ENCODE assay signal across 12 cellular contexts in the genomic region with DNA sequence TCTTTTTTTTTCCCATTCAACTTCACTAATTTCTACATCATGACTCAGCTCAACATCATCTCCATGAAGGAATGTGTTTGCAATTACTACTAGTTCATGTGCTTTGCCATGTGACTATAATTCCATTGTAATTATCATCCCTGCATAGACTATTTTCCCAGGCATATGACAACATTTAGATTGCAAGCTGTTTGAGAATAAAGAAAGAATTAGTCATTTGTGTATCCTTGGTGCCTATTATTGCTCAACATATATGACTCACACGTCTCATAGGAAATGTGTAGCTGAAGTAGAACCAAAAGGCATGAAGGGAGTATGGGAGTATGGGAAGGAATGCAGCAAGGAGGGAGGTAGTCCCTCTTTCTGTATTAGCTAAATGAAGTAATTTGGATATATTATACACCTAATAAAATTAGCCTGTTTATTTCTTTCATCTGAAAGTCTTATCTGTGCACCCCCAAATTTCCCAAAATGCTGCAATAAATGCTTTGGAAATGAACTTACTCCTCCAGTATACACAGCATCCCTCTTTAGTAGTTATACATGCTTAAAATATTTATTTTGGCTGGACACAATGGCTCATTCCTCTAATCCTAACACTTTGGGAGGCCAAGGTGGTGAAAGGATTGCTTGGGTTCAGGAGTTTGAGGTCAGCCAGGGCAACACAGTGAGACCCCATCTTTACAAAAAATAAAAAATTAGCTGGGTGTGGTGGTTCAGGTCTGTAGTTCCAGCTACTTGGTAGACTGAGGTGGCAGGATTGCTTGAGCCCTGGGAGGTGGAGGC.
DNase-seq lines count a peak whose midpoint lies in the region; ATAC-seq and TF ChIP-seq lines count a peak whose summit lies in the region.
"Had no signal": no experiment of that assay in that cellular context is flagged by ENCODE, and none has a peak within 500 bp of the region (broad histone marks: within the 10 kb centered on the region; RNA-seq: fewer than 3 reads in every experiment).

No MANE protein-coding gene starts in this region.

- no peak overlapping the region for H3K27ac Mint-ChIP-seq in effector memory CD8-positive, alpha-beta T cell
- no peak overlapping the region for H3K27ac Mint-ChIP-seq in activated CD4-positive, alpha-beta T cell treated with anti-CD3 and anti-CD28 coated beads, Interleukin-2, amount 10 ng/mL, durations not matched to agents 24 days and 14 days
- H3K27ac Mint-ChIP-seq: activated naive CD4-positive, alpha-beta T cell treated with anti-CD3 and anti-CD28 coated beads, Interleukin-2, amount 10 ng/mL, durations not matched to agents 7 days and 5 days; CD8-positive, alpha-beta memory T cell had no signal

- H3K27ac ChIP-seq in AG04450 (ENCODE audit: low read depth, low read length) = peak overlapping the region; percentile 89

- H3K27me3 ChIP-seq in AG04450 (ENCODE audit: control insufficient read depth, insufficient read depth, low read length) = no peaks in the 10 kb centered on the region

- intact Hi-C loops in activated CD4-positive, alpha-beta T cell treated with anti-CD3 and anti-CD28 coated beads, Interleukin-2, amount 10 ng/mL, durations not matched to agents 24 days and 14 days (cut with micrococcal nuclease) = no loop called here

- peak; percentile 96 for DNase-seq in AG04450 (ENCODE audit: low read depth, low spot score)
- DNase-seq in HT-29 (ENCODE audit: low spot score) = peak; percentile 38
- peak; percentile 99 for DNase-seq in amniotic epithelial cell (ENCODE audit: low read depth)
- DNase-seq in inferior parietal cortex (ENCODE audit: extremely low spot score) = peak; percentile 2
- DNase-seq in effector memory CD8-positive, alpha-beta T cell = no peak
- DNase-seq in activated CD4-positive, alpha-beta T cell treated with anti-CD3 and anti-CD28 coated beads, Interleukin-2, amount 10 ng/mL, durations not matched to agents 24 days and 14 days = no peak
- DNase-seq: activated naive CD4-positive, alpha-beta T cell treated with anti-CD3 and anti-CD28 coated beads, Interleukin-2, amount 10 ng/mL, durations not matched to agents 7 days and 5 days; CD8-positive, alpha-beta memory T cell; midbrain; stimulated activated CD4-positive, alpha-beta T cell treated with anti-CD3 and anti-CD28 coated beads, Interleukin-2, amount 100 ng/mL, for 24 hours had no signal

- POLR2A ChIA-PET in AG04450 (lab: Yijun Ruan, JAX) = interaction anchor here (0.9 kb wide), 1 partner anchor 32 kb away, joined by 5 read pairs; no protein-coding TSS in a partner anchor

- H3K9me3 Mint-ChIP-seq in effector memory CD8-positive, alpha-beta T cell = peaks cover 3 to 5% of the 10 kb centered on the region in 2 donors
- no peaks in the 10 kb centered on the region for H3K9me3 Mint-ChIP-seq in activated CD4-positive, alpha-beta T cell treated with anti-CD3 and anti-CD28 coated beads, Interleukin-2, amount 10 ng/mL, durations not matched to agents 24 days and 14 days
- H3K9me3 Mint-ChIP-seq: activated naive CD4-positive, alpha-beta T cell treated with anti-CD3 and anti-CD28 coated beads, Interleukin-2, amount 10 ng/mL, durations not matched to agents 7 days and 5 days had no signal

- no peaks in the 10 kb centered on the region for H3K36me3 Mint-ChIP-seq in effector memory CD8-positive, alpha-beta T cell (ENCODE audit: insufficient read depth)
- no peaks in the 10 kb centered on the region for H3K36me3 Mint-ChIP-seq in activated CD4-positive, alpha-beta T cell treated with anti-CD3 and anti-CD28 coated beads, Interleukin-2, amount 10 ng/mL, durations not matched to agents 24 days and 14 days (ENCODE audit: low read depth)
- H3K36me3 Mint-ChIP-seq: activated naive CD4-positive, alpha-beta T cell treated with anti-CD3 and anti-CD28 coated beads, Interleukin-2, amount 10 ng/mL, durations not matched to agents 7 days and 5 days; CD8-positive, alpha-beta memory T cell had no signal

- ATAC-seq in GM19035 (IDR thresholded peaks at IDR 0.05; ENCODE audit: unreplicated experiment) (no peak), HG03159 (IDR thresholded peaks at IDR 0.05; ENCODE audit: unreplicated experiment) (no peak)
- ATAC-seq in effector memory CD8-positive, alpha-beta T cell (replicated peaks) = no peak

- TF ChIP-seq CTCF in AG04450 (IDR thresholded peaks at IDR 0.05; ENCODE audit: low read depth, low read length) = no peak

- no peak overlapping the region for H3K4me3 Mint-ChIP-seq in effector memory CD8-positive, alpha-beta T cell
- no peak overlapping the region for H3K4me3 Mint-ChIP-seq in activated CD4-positive, alpha-beta T cell treated with anti-CD3 and anti-CD28 coated beads, Interleukin-2, amount 10 ng/mL, durations not matched to agents 24 days and 14 days
- H3K4me3 Mint-ChIP-seq: activated naive CD4-positive, alpha-beta T cell treated with anti-CD3 and anti-CD28 coated beads, Interleukin-2, amount 10 ng/mL, durations not matched to agents 7 days and 5 days; CD8-positive, alpha-beta memory T cell had no signal

- no peaks in the 10 kb centered on the region for H3K27me3 Mint-ChIP-seq in effector memory CD8-positive, alpha-beta T cell
- H3K27me3 Mint-ChIP-seq in activated CD4-positive, alpha-beta T cell treated with anti-CD3 and anti-CD28 coated beads, Interleukin-2, amount 10 ng/mL, durations not matched to agents 24 days and 14 days = no peaks in the 10 kb centered on the region
- H3K27me3 Mint-ChIP-seq: activated naive CD4-positive, alpha-beta T cell treated with anti-CD3 and anti-CD28 coated beads, Interleukin-2, amount 10 ng/mL, durations not matched to agents 7 days and 5 days; CD8-positive, alpha-beta memory T cell had no signal

- peaks cover 4% of the 10 kb centered on the region; the same call in 1 of the 2 replicates for H3K9me3 ChIP-seq in AG04450 (ENCODE audit: control insufficient read depth, insufficient read depth, low read length)

- CTCF ChIA-PET in AG04450 (lab: Charles Lee) = interaction anchor here (0.9 to 1.2 kb wide), 2 partner anchors 64 to 412 kb away, joined by 3 read pairs; no protein-coding TSS in a partner anchor

- no peak overlapping the region for H3K4me3 ChIP-seq in AG04450 (ENCODE audit: low read depth, low read length)

- H3K4me1 Mint-ChIP-seq in effector memory CD8-positive, alpha-beta T cell (ENCODE audit: low read depth in 2 of 2) = no peaks in the 10 kb centered on the region
- H3K4me1 Mint-ChIP-seq in activated CD4-positive, alpha-beta T cell treated with anti-CD3 and anti-CD28 coated beads, Interleukin-2, amount 10 ng/mL, durations not matched to agents 24 days and 14 days = no peaks in the 10 kb centered on the region
- H3K4me1 Mint-ChIP-seq: activated naive CD4-positive, alpha-beta T cell treated with anti-CD3 and anti-CD28 coated beads, Interleukin-2, amount 10 ng/mL, durations not matched to agents 7 days and 5 days; CD8-positive, alpha-beta memory T cell had no signal

Comparison
In these comparisons a context has a peak if more than half of its experiments do, and no peak if none do; other contexts are left out.
1. DNase-seq: peak in AG04450 (single experiment), HT-29 (single experiment), amniotic epithelial cell (single experiment) and inferior parietal cortex (single experiment); none in effector memory CD8-positive, alpha-beta T cell (0 of 3) and activated CD4-positive, alpha-beta T cell treated with anti-CD3 and anti-CD28 coated beads, Interleukin-2, amount 10 ng/mL, durations not matched to agents 24 days and 14 days (single experiment).